13 cellular contexts compared by ENCODE assay signal in genomic region chr7:16268821-16269768, GRCh38.
A peak's percentile ranks its signal among the peaks of the same experiment; 100 is the strongest.
DNase-seq lines count a peak whose midpoint lies in the region; ATAC-seq lines count a peak whose summit lies in the region.
"Had no signal": no experiment of that assay in that cellular context is flagged by ENCODE, and none has a peak within 500 bp of the region (broad histone marks: within the 10 kb centered on the region; RNA-seq: fewer than 3 reads in every experiment).

No MANE protein-coding gene starts in this region.

- H3K36me3 Mint-ChIP-seq in T-helper 2 cell treated with Interferon-gamma antibody and Interleukin-4, amounts not matched to agents 5 μg/mL and 100 μg/mL, for 36 hours (ENCODE audit: low read depth) = no peaks in the 10 kb centered on the region

- no peaks in the 10 kb centered on the region for H3K9me3 Mint-ChIP-seq in T-helper 2 cell treated with Interferon-gamma antibody and Interleukin-4, amounts not matched to agents 5 μg/mL and 100 μg/mL, for 36 hours
- H3K9me3 Mint-ChIP-seq: dendritic cell treated with granulocyte-macrophage colony-stimulating factor and Interleukin-4, amounts not matched to agents 40 ng/mL and 50 ng/mL, for 4 days; neural crest cell; T-helper 1 cell treated with Interleukin-12 subunit alpha and Interleukin-12 subunit beta and Interleukin-4 antibody, amounts not matched to agents 30 μg/mL and 1 μg/mL, for 36 hours had no signal

- peaks cover 3% of the 10 kb centered on the region for H3K27me3 Mint-ChIP-seq in T-helper 2 cell treated with Interferon-gamma antibody and Interleukin-4, amounts not matched to agents 5 μg/mL and 100 μg/mL, for 36 hours (ENCODE audit: low read depth)
- H3K27me3 Mint-ChIP-seq: dendritic cell treated with granulocyte-macrophage colony-stimulating factor and Interleukin-4, amounts not matched to agents 40 ng/mL and 50 ng/mL, for 4 days had no signal

- ATAC-seq in left cardiac atrium (peak; percentile 50 to 93), HG03520 (IDR thresholded peaks at IDR 0.05; ENCODE audit: unreplicated experiment) (no peak), HG02763 (IDR thresholded peaks at IDR 0.05; ENCODE audit: unreplicated experiment) (no peak)

- H3K27ac Mint-ChIP-seq in T-helper 2 cell treated with Interferon-gamma antibody and Interleukin-4, amounts not matched to agents 5 μg/mL and 100 μg/mL, for 36 hours = peak overlapping the region; percentile 21
- H3K27ac Mint-ChIP-seq: dendritic cell treated with granulocyte-macrophage colony-stimulating factor and Interleukin-4, amounts not matched to agents 40 ng/mL and 50 ng/mL, for 4 days; T-helper 1 cell treated with Interleukin-12 subunit alpha and Interleukin-12 subunit beta and Interleukin-4 antibody, amounts not matched to agents 30 μg/mL and 1 μg/mL, for 36 hours had no signal

- peak; percentile 9 for DNase-seq in AG20443 (ENCODE audit: low spot score)
- peak; percentile 38 for DNase-seq in HPDE6-E6E7 (ENCODE audit: extremely low spot score)
- DNase-seq in T-helper 2 cell treated with Interferon-gamma antibody and Interleukin-4, amounts not matched to agents 5 μg/mL and 100 μg/mL, for 36 hours (ENCODE audit: low spot score) = peak; percentile 7
- DNase-seq in left cardiac atrium = no peak
- DNase-seq in cerebellum (ENCODE audit: low spot score) = no peak
- no peak for DNase-seq in stimulated activated CD8-positive, alpha-beta memory T cell treated with anti-CD3 and anti-CD28 coated beads, Interleukin-4, amount 100 ng/mL, for 48 hours
- DNase-seq: stimulated activated CD4-positive, alpha-beta T cell treated with anti-CD3 and anti-CD28 coated beads, Interleukin-2, amount 100 ng/mL, for 24 hours; testis had no signal

- intact Hi-C loops in left cardiac atrium (cut with DNase I) = no loop called here

- H3K4me3 Mint-ChIP-seq in T-helper 2 cell treated with Interferon-gamma antibody and Interleukin-4, amounts not matched to agents 5 μg/mL and 100 μg/mL, for 36 hours = peak overlapping the region; percentile 15
- H3K4me3 Mint-ChIP-seq: dendritic cell treated with granulocyte-macrophage colony-stimulating factor and Interleukin-4, amounts not matched to agents 40 ng/mL and 50 ng/mL, for 4 days; neural crest cell; T-helper 1 cell treated with Interleukin-12 subunit alpha and Interleukin-12 subunit beta and Interleukin-4 antibody, amounts not matched to agents 30 μg/mL and 1 μg/mL, for 36 hours had no signal

- peaks cover 8% of the 10 kb centered on the region for H3K4me1 Mint-ChIP-seq in T-helper 2 cell treated with Interferon-gamma antibody and Interleukin-4, amounts not matched to agents 5 μg/mL and 100 μg/mL, for 36 hours (ENCODE audit: low read depth)

Comparison
In these comparisons a context has a peak if more than half of its experiments do, and no peak if none do; other contexts are left out.
1. DNase-seq: peak in AG20443 (single experiment), HPDE6-E6E7 (single experiment) and T-helper 2 cell treated with Interferon-gamma antibody and Interleukin-4, amounts not matched to agents 5 μg/mL and 100 μg/mL, for 36 hours (single experiment); none in left cardiac atrium (single experiment), cerebellum (single experiment) and stimulated activated CD8-positive, alpha-beta memory T cell treated with anti-CD3 and anti-CD28 coated beads, Interleukin-4, amount 100 ng/mL, for 48 hours (single experiment).
2. ATAC-seq: peak in left cardiac atrium (2 of 2); none in HG03520 (single experiment) and HG02763 (single experiment).